ENCODE assay signal across 16 cellular contexts in genomic region chr2:235610696-235611257, GRCh38.
DNase-seq lines count a peak whose midpoint lies in the region; ATAC-seq, FAIRE-seq and TF ChIP-seq lines count a peak whose summit lies in the region.
"Had no signal": no experiment of that assay in that cellular context is flagged by ENCODE, and none has a peak within 500 bp of the region (broad histone marks: within the 10 kb centered on the region; RNA-seq: fewer than 3 reads in every experiment).

No MANE protein-coding gene starts in this region.

- peaks cover 78% of the 10 kb centered on the region for H4K20me1 ChIP-seq in BLaER1
- no peaks in the 10 kb centered on the region for H4K20me1 ChIP-seq in H9 (ENCODE audit: control insufficient read depth, insufficient read depth, insufficient read length)
- peaks cover 85% of the 10 kb centered on the region for H4K20me1 ChIP-seq in astrocyte (ENCODE audit: insufficient read depth, low read length)
- H4K20me1 ChIP-seq in neural progenitor cell (ENCODE audit: low read depth): peaks cover 93% of the 10 kb centered on the region

- H3K23me2 ChIP-seq in H9 (ENCODE audit: insufficient read length, low read depth, low read length, poor library complexity, severe bottlenecking): no peaks in the 10 kb centered on the region

- H3K27ac Mint-ChIP-seq in H9: peak overlapping the region in 2 of 3 experiments; percentile 61 to 74; a peak in 2 of 7 replicates
- H3K27ac Mint-ChIP-seq in astrocyte (ENCODE audit: unreplicated experiment): peak overlapping the region; percentile 59
- H3K27ac Mint-ChIP-seq in neural progenitor cell: peak overlapping the region; percentile 19

- H3K4me3 Mint-ChIP-seq in H9 (no peak overlapping the region; a peak in 1 of 5 replicates), astrocyte (ENCODE audit: unreplicated experiment) (no peak overlapping the region), neural progenitor cell (no peak overlapping the region)

- no CpG with 5 or more reads among the region's 12 CpGs for WGBS in H9 (ENCODE audit: extremely low coverage, insufficient read length, low lambda C conversion rate)

- no peak overlapping the region for H3K4ac ChIP-seq in H9 (ENCODE audit: low read depth, low read length)

- no peak for ATAC-seq in HG02852 (IDR thresholded peaks at IDR 0.05; ENCODE audit: unreplicated experiment)
- ATAC-seq: A549, K562, PC-3 had no signal

- H3K79me2 ChIP-seq in H9 (ENCODE audit: insufficient read depth, low read length) (peaks cover 8% of the 10 kb centered on the region), astrocyte (ENCODE audit: insufficient read depth, low read length) (peaks cover 29% of the 10 kb centered on the region), neural progenitor cell (ENCODE audit: low read depth) (peaks cover 89% of the 10 kb centered on the region)

- H2BK20ac ChIP-seq in H9 (ENCODE audit: low read depth, low read length, poor library complexity, severe bottlenecking): no peak overlapping the region

- H3K56ac ChIP-seq in H9 (ENCODE audit: insufficient read length, low read depth, low read length): no peak overlapping the region

- no peak overlapping the region for H3K23ac ChIP-seq in H9 (ENCODE audit: insufficient read length, low read depth, low read length)

- TF ChIP-seq CTCF in H9 (conservative IDR thresholded peaks at IDR 0.05) (no peak), astrocyte (IDR thresholded peaks at IDR 0.05; ENCODE audit: insufficient read depth, low read depth, low read length) (no peak), neural progenitor cell (IDR thresholded peaks at IDR 0.05) (no peak)

- H3K9ac ChIP-seq in BLaER1 (no peak overlapping the region), H9 (ENCODE audit: extremely low read depth, insufficient read length, low read length) (no peak overlapping the region), astrocyte (ENCODE audit: low read length) (no peak overlapping the region), neural progenitor cell (no peak overlapping the region)

- no peaks in the 10 kb centered on the region for H3K36me3 ChIP-seq in BLaER1
- no peaks in the 10 kb centered on the region for H3K36me3 ChIP-seq in astrocyte (ENCODE audit: insufficient read depth, low read length)
- no peaks in the 10 kb centered on the region for H3K36me3 ChIP-seq in neural progenitor cell
- H3K36me3 ChIP-seq: SJCRH30 had no signal

- H2AK5ac ChIP-seq in H9 (ENCODE audit: insufficient read length, low read length): no peak overlapping the region

- no peak overlapping the region for H2BK12ac ChIP-seq in H9 (ENCODE audit: insufficient read length, low read depth, low read length)

- H3F3A ChIP-seq in neural progenitor cell (ENCODE audit: low read depth): no peaks in the 10 kb centered on the region

- DNase-seq in H9 (no peak), astrocyte (ENCODE audit: low read depth) (no peak), neural progenitor cell (ENCODE audit: low spot score) (no peak), NCI-H2227 (lab: John Stamatoyannopoulos, UW; ENCODE audit: unreplicated experiment) (no peak), superior temporal gyrus (ENCODE audit: extremely low spot score) (no peak)
- DNase-seq: C1 segment of cervical spinal cord, GDM1, H7, NCI-H187, PC-3, SJCRH30 had no signal

- H3K4me1 Mint-ChIP-seq in H9: peaks cover 19 to 23% of the 10 kb centered on the region in 2 experiments
- peaks cover 33% of the 10 kb centered on the region for H3K4me1 Mint-ChIP-seq in astrocyte (ENCODE audit: low read depth, unreplicated experiment)
- peaks cover 68% of the 10 kb centered on the region for H3K4me1 Mint-ChIP-seq in neural progenitor cell

- peak overlapping the region; percentile 34 for H4K5ac ChIP-seq in H9 (ENCODE audit: insufficient read length, low read depth, low read length)

- H3K14ac ChIP-seq in H9 (ENCODE audit: insufficient read depth, low read length): no peak overlapping the region

- no peaks in the 10 kb centered on the region for H3K27me3 Mint-ChIP-seq in H9 (ENCODE audit: low read depth)
- H3K27me3 Mint-ChIP-seq in astrocyte (ENCODE audit: low read depth, unreplicated experiment): no peaks in the 10 kb centered on the region
- peaks cover 11% of the 10 kb centered on the region for H3K27me3 Mint-ChIP-seq in neural progenitor cell (ENCODE audit: insufficient read depth, low read depth)

- no peak overlapping the region for H2BK5ac ChIP-seq in H9 (ENCODE audit: insufficient read length, low read length)

- no peak overlapping the region for H2BK120ac ChIP-seq in H9 (ENCODE audit: low read depth, low read length, poor library complexity, severe bottlenecking)

- no peaks in the 10 kb centered on the region for H3K9me3 Mint-ChIP-seq in H9
- H3K9me3 Mint-ChIP-seq in astrocyte (ENCODE audit: unreplicated experiment): no peaks in the 10 kb centered on the region
- H3K9me3 Mint-ChIP-seq in neural progenitor cell: peaks cover 2% of the 10 kb centered on the region

- H2BK15ac ChIP-seq in H9 (ENCODE audit: low read depth, low read length): no peak overlapping the region

- H3K27ac ChIP-seq in BLaER1 (no peak overlapping the region), H9 (ENCODE audit: insufficient read length, low read depth, low read length) (no peak overlapping the region), astrocyte (ENCODE audit: low read depth, low read length) (no peak overlapping the region), neural progenitor cell (no peak overlapping the region)
- H3K27ac ChIP-seq: A549, RWPE1, SJCRH30 had no signal

- no peaks in the 10 kb centered on the region; a peak in 1 of 7 replicates for H3K36me3 Mint-ChIP-seq in H9 (ENCODE audit: insufficient read depth in 1 of 3, low read depth in 3 of 3)
- H3K36me3 Mint-ChIP-seq in astrocyte (ENCODE audit: low read depth, unreplicated experiment): peaks cover 11% of the 10 kb centered on the region
- peaks cover 2% of the 10 kb centered on the region for H3K36me3 Mint-ChIP-seq in neural progenitor cell

- H3T11ph ChIP-seq in H9 (ENCODE audit: low read length): no peak overlapping the region

- FAIRE-seq in astrocyte (lab: Jason Lieb, UNC): no peak
- FAIRE-seq: A549, K562 had no signal

- no peak overlapping the region for H3K18ac ChIP-seq in H9 (ENCODE audit: insufficient read length, low read depth, low read length)

- H3K27me3 ChIP-seq in BLaER1 (no peaks in the 10 kb centered on the region), H9 (ENCODE audit: insufficient read depth, low read length) (no peaks in the 10 kb centered on the region), astrocyte (ENCODE audit: insufficient read depth, low read length) (no peaks in the 10 kb centered on the region), neural progenitor cell (no peaks in the 10 kb centered on the region)
- H3K27me3 ChIP-seq: SJCRH30 had no signal

- peaks cover 10% of the 10 kb centered on the region for H3K79me1 ChIP-seq in H9 (ENCODE audit: insufficient read depth, low read depth, low read length, poor library complexity, severe bottlenecking)

- H3K4me2 ChIP-seq in BLaER1 (peak overlapping the region; percentile 43), H9 (ENCODE audit: insufficient read depth, insufficient read length, low read length) (no peak overlapping the region), astrocyte (ENCODE audit: low read length) (no peak overlapping the region), neural progenitor cell (no peak overlapping the region)
- H3K4me2 ChIP-seq: A549 had no signal

- no peak overlapping the region for H4K91ac ChIP-seq in H9 (ENCODE audit: insufficient read length, low read depth, low read length)

- H3K4me3 ChIP-seq in BLaER1 (no peak overlapping the region), astrocyte (ENCODE audit: insufficient read depth, low read depth, low read length) (no peak overlapping the region), neural progenitor cell (no peak overlapping the region)
- H3K4me3 ChIP-seq: A549, K562, SJCRH30 had no signal

- H3K4me1 ChIP-seq in BLaER1 (peaks cover 59% of the 10 kb centered on the region), H9 (ENCODE audit: insufficient read depth, low read length) (no peaks in the 10 kb centered on the region; the same call in 1 of the 2 replicates), astrocyte (ENCODE audit: insufficient read depth, low read length) (peaks cover 32% of the 10 kb centered on the region), neural progenitor cell (peaks cover 11% of the 10 kb centered on the region)

- H2AFZ ChIP-seq in H9 (ENCODE audit: low read length) (no peak overlapping the region), astrocyte (ENCODE audit: low read depth, low read length) (no peak overlapping the region), neural progenitor cell (replicated peaks) (no peak overlapping the region)

- H4K8ac ChIP-seq in H9 (replicated peaks; ENCODE audit: insufficient read length, low read depth, low read length): no peak overlapping the region

- H3K9me3 ChIP-seq in BLaER1 (no peaks in the 10 kb centered on the region), H9 (ENCODE audit: control insufficient read depth, low read depth, low read length) (no peaks in the 10 kb centered on the region), astrocyte (ENCODE audit: insufficient read depth, low read depth, low read length) (no peaks in the 10 kb centered on the region), neural progenitor cell (ENCODE audit: low read depth) (no peaks in the 10 kb centered on the region)
- H3K9me3 ChIP-seq: A549, SJCRH30 had no signal
